Comparison of ENCODE assay signal across 23 cellular contexts in genomic region chr1:41878495-41878894, GRCh38.
"Had no signal": no experiment of that assay in that cellular context is flagged by ENCODE, and none has a peak within 500 bp of the region (broad histone marks: within the 10 kb centered on the region; RNA-seq: fewer than 3 reads in every experiment).

No MANE protein-coding gene starts in this region.

- H3K4me1 ChIP-seq: foreskin keratinocyte had no signal

- H3K9me3 Mint-ChIP-seq: activated CD4-positive, alpha-beta T cell treated with anti-CD3 and anti-CD28 coated beads, Interleukin-2, amount 10 ng/mL, durations not matched to agents 24 days and 14 days; activated CD8-positive, alpha-beta T cell treated with anti-CD3 and anti-CD28 coated beads for 36 hours; activated naive CD4-positive, alpha-beta T cell treated with anti-CD3 and anti-CD28 coated beads for 36 hours; activated T-cell treated with anti-CD3 and anti-CD28 coated beads, Interleukin-2, amount 50 U/mL, for 4 hours; memory B cell; naive thymus-derived CD8-positive, alpha-beta T cell; T-cell had no signal

- H3K36me3 Mint-ChIP-seq: memory B cell; naive thymus-derived CD8-positive, alpha-beta T cell; T-cell had no signal

- FAIRE-seq: small intestine had no signal

- H3K4me3 ChIP-seq: body of pancreas, dorsolateral prefrontal cortex, ovary, psoas muscle, testis, upper lobe of right lung had no signal

- H3K9me3 ChIP-seq: body of pancreas, ovary, psoas muscle, testis, upper lobe of right lung had no signal

- H3K27me3 Mint-ChIP-seq: activated CD4-positive, alpha-beta T cell treated with anti-CD3 and anti-CD28 coated beads, Interleukin-2, amount 10 ng/mL, durations not matched to agents 24 days and 14 days; activated CD8-positive, alpha-beta T cell treated with anti-CD3 and anti-CD28 coated beads for 36 hours; memory B cell; naive thymus-derived CD8-positive, alpha-beta T cell; T-cell had no signal

- H3K27ac Mint-ChIP-seq: activated CD4-positive, alpha-beta T cell treated with anti-CD3 and anti-CD28 coated beads, Interleukin-2, amount 10 ng/mL, durations not matched to agents 24 days and 14 days; activated CD8-positive, alpha-beta T cell treated with anti-CD3 and anti-CD28 coated beads for 36 hours; activated naive CD4-positive, alpha-beta T cell treated with anti-CD3 and anti-CD28 coated beads for 36 hours; memory B cell; naive thymus-derived CD8-positive, alpha-beta T cell; T-cell had no signal

- H3K4me3 Mint-ChIP-seq: activated CD4-positive, alpha-beta T cell treated with anti-CD3 and anti-CD28 coated beads, Interleukin-2, amount 10 ng/mL, durations not matched to agents 24 days and 14 days; activated CD8-positive, alpha-beta T cell treated with anti-CD3 and anti-CD28 coated beads for 36 hours; activated naive CD4-positive, alpha-beta T cell treated with anti-CD3 and anti-CD28 coated beads for 36 hours; activated T-cell treated with anti-CD3 and anti-CD28 coated beads, Interleukin-2, amount 50 U/mL, for 4 hours; memory B cell; naive thymus-derived CD8-positive, alpha-beta T cell; T-cell had no signal

- DNase-seq: activated CD4-positive, alpha-beta T cell treated with anti-CD3 and anti-CD28 coated beads, Interleukin-2, amount 10 ng/mL, durations not matched to agents 24 days and 14 days; activated CD8-positive, alpha-beta T cell treated with anti-CD3 and anti-CD28 coated beads for 36 hours; activated naive CD4-positive, alpha-beta T cell treated with anti-CD3 and anti-CD28 coated beads for 36 hours; activated T-cell treated with anti-CD3 and anti-CD28 coated beads, Interleukin-2, amount 50 U/mL, for 4 hours; body of pancreas; dorsolateral prefrontal cortex; foreskin keratinocyte; glutamatergic neuron; hypothalamus; kidney glomerular epithelial cell; naive thymus-derived CD8-positive, alpha-beta T cell; ovary; psoas muscle; right cardiac atrium; small intestine; stimulated activated CD4-positive, alpha-beta T cell treated with anti-CD3 and anti-CD28 coated beads, Interleukin-15, amount 100 ng/mL, for 24 hours; stimulated activated CD4-positive, alpha-beta T cell treated with anti-CD3 and anti-CD28 coated beads, Interleukin-2, amount 100 ng/mL, for 48 hours; T-cell; T-helper 9 cell; testis; upper lobe of right lung had no signal

- H3K36me3 ChIP-seq: ovary, upper lobe of right lung had no signal

- H3K27ac ChIP-seq: body of pancreas, dorsolateral prefrontal cortex, epithelial cell of prostate, foreskin keratinocyte, ovary, testis, upper lobe of right lung had no signal

- ATAC-seq: activated CD8-positive, alpha-beta T cell treated with anti-CD3 and anti-CD28 coated beads for 36 hours; activated T-cell treated with anti-CD3 and anti-CD28 coated beads, Interleukin-2, amount 50 U/mL, for 4 hours; body of pancreas; foreskin keratinocyte; naive thymus-derived CD8-positive, alpha-beta T cell; psoas muscle; right cardiac atrium; T-cell; upper lobe of right lung had no signal

- H3K27me3 ChIP-seq: body of pancreas, dorsolateral prefrontal cortex, ovary, testis, upper lobe of right lung had no signal
